Comparison of ENCODE assay signal across 8 cellular contexts in the genomic region with DNA sequence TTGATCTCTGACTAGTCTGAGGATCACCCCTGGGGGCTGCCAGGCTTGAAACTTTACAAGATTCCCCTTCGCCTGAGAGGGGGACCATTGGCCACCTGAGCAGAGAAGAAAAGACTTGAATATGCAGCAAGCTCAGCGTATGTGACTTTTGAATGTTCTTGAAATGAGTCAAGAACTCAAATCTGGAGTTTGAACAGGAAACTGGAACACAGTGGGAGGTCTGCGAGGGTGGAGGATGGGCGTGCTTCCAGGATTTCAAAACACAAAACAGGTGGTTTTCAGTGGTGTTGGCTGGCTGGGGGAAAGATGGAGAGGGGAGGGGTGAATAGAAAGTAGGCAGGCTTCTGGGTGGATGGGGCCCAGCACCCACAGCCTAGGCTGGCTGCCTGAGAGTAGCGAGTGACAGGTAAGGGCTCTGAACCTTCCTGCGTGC. TPM values are rescaled to one million over a fixed set of nuclear protein-coding genes. Genes with fewer than 3 reads are reported as not detected.
DNase-seq lines count a peak whose midpoint lies in the region; ATAC-seq, FAIRE-seq and TF ChIP-seq lines count a peak whose summit lies in the region.

No MANE protein-coding gene starts in this region.

- no peak overlapping the region for H2AFZ ChIP-seq in GM23248

- no peaks in the 10 kb centered on the region for H3K9me2 ChIP-seq in GM23248 (ENCODE audit: insufficient read depth)

- H3K36me3 ChIP-seq in GM23248 (ENCODE audit: low read depth) (no peaks in the 10 kb centered on the region), pancreas (no peaks in the 10 kb centered on the region), testis (ENCODE audit: low read depth, missing control alignments) (no peaks in the 10 kb centered on the region), tibial artery (no peaks in the 10 kb centered on the region)

- no peaks in the 10 kb centered on the region for H4K20me1 ChIP-seq in GM23248 (ENCODE audit: insufficient read depth)

- in situ Hi-C loops in GM23248 (cut with MboI) = no loop called here

- no peaks in the 10 kb centered on the region for H3K79me2 ChIP-seq in GM23248 (ENCODE audit: insufficient read depth)

- H3K4me3 ChIP-seq in GM23248 = no peak overlapping the region
- no peak overlapping the region for H3K4me3 ChIP-seq in pancreas
- H3K4me3 ChIP-seq in testis = no peak overlapping the region
- no peak overlapping the region for H3K4me3 ChIP-seq in tibial artery

- H3K4me1 ChIP-seq in GM23248 (ENCODE audit: insufficient read depth) = peaks cover 8% of the 10 kb centered on the region
- no peaks in the 10 kb centered on the region for H3K4me1 ChIP-seq in pancreas
- H3K4me1 ChIP-seq in testis = no peaks in the 10 kb centered on the region
- H3K4me1 ChIP-seq in tibial artery = peaks cover 0 to 15% (median 9%) of the 10 kb centered on the region in 4 donors
- H3K4me1 ChIP-seq in foreskin keratinocyte = no peaks in the 10 kb centered on the region

- peak; percentile 83 for DNase-seq in EL
- DNase-seq in GM23248 = peak; percentile 69
- DNase-seq in RKO (ENCODE audit: low spot score) = peak; percentile 33
- DNase-seq in iris pigment epithelial cell (ENCODE audit: low read depth) = peak; percentile 79
- DNase-seq in pancreas = no peak
- no peak for DNase-seq in testis
- no peak for DNase-seq in tibial artery
- DNase-seq in foreskin keratinocyte = no peak

- ATAC-seq in pancreas (no peak), foreskin keratinocyte (no peak)

- H3K27me3 ChIP-seq in GM23248 (replicated peaks; ENCODE audit: insufficient read depth) (no peaks in the 10 kb centered on the region), pancreas (peaks cover 0 to 9% (median 2%) of the 10 kb centered on the region in 4 donors), testis (no peaks in the 10 kb centered on the region), tibial artery (peaks cover 0 to 33% of the 10 kb centered on the region in 2 donors), foreskin keratinocyte (peaks cover 40% of the 10 kb centered on the region)

- no peak for TF ChIP-seq POLR2A in testis (IDR thresholded peaks at IDR 0.05)

- FAIRE-seq in pancreas (lab: Jason Lieb, UNC) = no peak

- intact Hi-C loops in pancreas (cut with DNase I) (no loop called here), testis (cut with DNase I; ENCODE audit: low total_unique reads) (no loop called here), tibial artery (cut with DNase I; ENCODE audit: low total_unique reads) (no loop called here)

- TF ChIP-seq CTCF in pancreas (IDR thresholded peaks at IDR 0.05) = no peak
- TF ChIP-seq CTCF in testis (IDR thresholded peaks at IDR 0.05) = no peak
- no peak for TF ChIP-seq CTCF in tibial artery (IDR thresholded peaks at IDR 0.05)
- TF ChIP-seq CTCF in foreskin keratinocyte (conservative IDR thresholded peaks at IDR 0.05) = no peak

- H3K27ac ChIP-seq in GM23248 (no peak overlapping the region), pancreas (no peak overlapping the region), testis (no peak overlapping the region), tibial artery (no peak overlapping the region), foreskin keratinocyte (no peak overlapping the region)

- H3K9me3 ChIP-seq in GM23248 (ENCODE audit: low read depth) (peaks cover 5% of the 10 kb centered on the region), pancreas (no peaks in the 10 kb centered on the region), testis (no peaks in the 10 kb centered on the region), tibial artery (peaks cover 0 to 11% (median 0%) of the 10 kb centered on the region in 3 donors)

- H3K4me2 ChIP-seq in GM23248 (ENCODE audit: unreplicated experiment) = peak overlapping the region; percentile 29

- 52 to 59% methylated on average over 6 of the region's 6 CpGs for WGBS in GM23248 (ENCODE audit: low coverage in 1 of 2, low lambda C conversion rate in 2 of 2, missing lambda C conversion rate in 2 of 2), 2 experiments
- 52 to 57% methylated on average over 6 of the region's 6 CpGs for WGBS in pancreas, 2 donors
- 56 to 61% methylated on average over 6 of the region's 6 CpGs for WGBS in testis, 2 donors

- peaks cover 14% of the 10 kb centered on the region for H3F3A ChIP-seq in GM23248 (ENCODE audit: insufficient read depth)

- no peak overlapping the region for H3K9ac ChIP-seq in GM23248

RNA-seq across cellular contexts. Expression of a gene that starts 40.6 kb away (rescaled TPM):
- total RNA-seq in GM23248 (2014; rRNA removed; shearing (Covaris generic)) = not detected in 2 replicates
- not detected in 2 replicates for polyA plus RNA-seq in GM23248 (2016; fragmentation: Nextera tagmentation; extraction: Ambion mirVana)
- total RNA-seq in pancreas = not detected
- not detected for polyA plus RNA-seq in pancreas
- not detected for total RNA-seq in testis
- not detected for polyA plus RNA-seq in testis (ENCODE audit: insufficient read depth, low read depth, low replicate concordance)
- total RNA-seq in foreskin keratinocyte = not detected in 2 replicates
- not detected in 2 replicates for polyA plus RNA-seq in foreskin keratinocyte

Comparison
In these comparisons a context has a peak if more than half of its experiments do, and no peak if none do; other contexts are left out.
1. DNase-seq: peak in EL (single experiment), GM23248 (single experiment), RKO (single experiment) and iris pigment epithelial cell (single experiment); none in pancreas (0 of 6), testis (single experiment), tibial artery (0 of 2) and foreskin keratinocyte (0 of 2).